ENCODE assay signal across 8 cellular contexts in the genomic region with DNA sequence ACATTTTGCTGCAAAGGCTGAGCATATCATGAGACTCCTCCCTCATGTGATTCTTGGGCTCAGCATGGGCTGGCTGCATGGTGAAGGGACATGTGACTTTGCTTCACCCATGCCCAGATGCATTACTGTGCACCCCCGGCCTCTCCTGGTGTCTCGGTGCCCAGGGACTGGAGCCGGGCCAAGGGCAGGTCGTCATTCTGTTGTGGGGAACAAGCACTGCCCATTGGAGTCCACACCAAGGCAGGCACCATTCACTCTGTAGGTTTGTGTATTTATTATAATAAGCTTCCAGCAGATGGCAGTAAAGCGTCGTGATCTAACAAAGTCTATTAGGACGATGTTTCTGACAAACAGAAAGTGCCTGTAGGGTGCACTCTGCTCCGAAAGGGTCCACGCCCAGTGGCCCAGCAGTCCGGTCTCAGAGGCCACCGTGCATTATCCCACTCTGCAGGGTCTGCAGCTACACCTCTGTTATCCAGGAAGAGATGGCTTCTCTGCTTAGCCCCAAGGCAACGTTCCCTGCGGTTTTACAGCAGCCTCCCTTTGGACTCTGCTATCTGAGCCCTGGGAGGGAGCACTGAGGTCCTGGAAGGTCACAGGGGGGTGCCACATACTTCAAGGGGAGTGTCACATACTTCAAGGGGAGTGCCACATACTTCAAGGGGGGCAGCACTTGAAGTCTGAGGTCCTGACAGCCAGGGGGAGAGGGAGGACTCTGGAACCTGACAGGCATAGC.
DNase-seq lines count a peak whose midpoint lies in the region; ATAC-seq and TF ChIP-seq lines count a peak whose summit lies in the region.

No MANE protein-coding gene starts in this region.

- H3K4me3 ChIP-seq in right atrium auricular region, result peak overlapping the region in 1 of 2 donors; percentile 37

- peaks cover 9% of the 10 kb centered on the region for H3K4me1 Mint-ChIP-seq in activated CD4-positive, alpha-beta T cell treated with anti-CD3 and anti-CD28 coated beads for 36 hours

- H3K36me3 Mint-ChIP-seq in activated CD4-positive, alpha-beta T cell treated with anti-CD3 and anti-CD28 coated beads for 36 hours (ENCODE audit: low read depth), result no peaks in the 10 kb centered on the region

- H3K36me3 ChIP-seq in right atrium auricular region, result no peaks in the 10 kb centered on the region

- ATAC-seq in activated CD4-positive, alpha-beta T cell treated with anti-CD3 and anti-CD28 coated beads for 36 hours, result peak; percentile 96
- ATAC-seq in HG02642 (IDR thresholded peaks at IDR 0.05; ENCODE audit: poor library complexity, unreplicated experiment), result peak; percentile 97

- DNase-seq in activated CD4-positive, alpha-beta T cell treated with anti-CD3 and anti-CD28 coated beads for 36 hours, result peak; percentile 58
- no peak for DNase-seq in activated CD4-positive, alpha-beta T cell treated with anti-CD3 and anti-CD28 coated beads for 1 hour
- peak; percentile 90 for DNase-seq in NAMALWA (ENCODE audit: low spot score)
- peak; percentile 74 for DNase-seq in SK-N-DZ (ENCODE audit: low spot score)
- peak in 35 of 56 donors; percentile 6 to 79 (median 26) for DNase-seq in amygdala (lab: John Stamatoyannopoulos, UW)
- no peak for DNase-seq in right atrium auricular region (ENCODE audit: low spot score)
- peak; percentile 72 for DNase-seq in renal cortical epithelial cell (ENCODE audit: low read depth)

- no peaks in the 10 kb centered on the region for H3K9me3 ChIP-seq in right atrium auricular region

- peak overlapping the region; percentile 36 for H3K4me3 Mint-ChIP-seq in activated CD4-positive, alpha-beta T cell treated with anti-CD3 and anti-CD28 coated beads for 36 hours

- H3K27ac Mint-ChIP-seq in activated CD4-positive, alpha-beta T cell treated with anti-CD3 and anti-CD28 coated beads for 36 hours, result no peak overlapping the region

- POLR2A ChIA-PET in activated CD4-positive, alpha-beta T cell treated with anti-CD3 and anti-CD28 coated beads for 36 hours (lab: Charles Lee), result no interaction called here

- no peak overlapping the region for H3K27ac ChIP-seq in right atrium auricular region

- H3K9me3 Mint-ChIP-seq in activated CD4-positive, alpha-beta T cell treated with anti-CD3 and anti-CD28 coated beads for 36 hours (ENCODE audit: low read depth), result no peaks in the 10 kb centered on the region

- CTCF ChIA-PET in activated CD4-positive, alpha-beta T cell treated with anti-CD3 and anti-CD28 coated beads for 36 hours (lab: Charles Lee), result interaction anchor here (0.7 kb wide), 1 partner anchor 37 kb away, joined by 5 read pairs; no protein-coding TSS in a partner anchor

- peaks cover 0 to 11% of the 10 kb centered on the region in 2 donors for H3K4me1 ChIP-seq in right atrium auricular region

- peak; percentile 25 to 78 for TF ChIP-seq CTCF in right atrium auricular region (IDR thresholded peaks at IDR 0.05)

- H3K27me3 Mint-ChIP-seq in activated CD4-positive, alpha-beta T cell treated with anti-CD3 and anti-CD28 coated beads for 36 hours, result peaks cover 4% of the 10 kb centered on the region

- no peaks in the 10 kb centered on the region for H3K27me3 ChIP-seq in right atrium auricular region

- intact Hi-C loops in activated CD4-positive, alpha-beta T cell treated with anti-CD3 and anti-CD28 coated beads for 36 hours (cut with DNase I, micrococcal nuclease), result loop anchor here (1.0 to 5.0 kb wide), 3 partner anchors 327 to 476 kb away; no protein-coding TSS in a partner anchor

Comparison
In these comparisons a context has a peak if more than half of its experiments do, and no peak if none do; other contexts are left out.
1. DNase-seq: peak in activated CD4-positive, alpha-beta T cell treated with anti-CD3 and anti-CD28 coated beads for 36 hours (single experiment), NAMALWA (single experiment), SK-N-DZ (single experiment), amygdala (35 of 56) and renal cortical epithelial cell (single experiment); none in activated CD4-positive, alpha-beta T cell treated with anti-CD3 and anti-CD28 coated beads for 1 hour (single experiment) and right atrium auricular region (single experiment).